ENCODE assay signal across 1 cellular context in the genomic region with DNA sequence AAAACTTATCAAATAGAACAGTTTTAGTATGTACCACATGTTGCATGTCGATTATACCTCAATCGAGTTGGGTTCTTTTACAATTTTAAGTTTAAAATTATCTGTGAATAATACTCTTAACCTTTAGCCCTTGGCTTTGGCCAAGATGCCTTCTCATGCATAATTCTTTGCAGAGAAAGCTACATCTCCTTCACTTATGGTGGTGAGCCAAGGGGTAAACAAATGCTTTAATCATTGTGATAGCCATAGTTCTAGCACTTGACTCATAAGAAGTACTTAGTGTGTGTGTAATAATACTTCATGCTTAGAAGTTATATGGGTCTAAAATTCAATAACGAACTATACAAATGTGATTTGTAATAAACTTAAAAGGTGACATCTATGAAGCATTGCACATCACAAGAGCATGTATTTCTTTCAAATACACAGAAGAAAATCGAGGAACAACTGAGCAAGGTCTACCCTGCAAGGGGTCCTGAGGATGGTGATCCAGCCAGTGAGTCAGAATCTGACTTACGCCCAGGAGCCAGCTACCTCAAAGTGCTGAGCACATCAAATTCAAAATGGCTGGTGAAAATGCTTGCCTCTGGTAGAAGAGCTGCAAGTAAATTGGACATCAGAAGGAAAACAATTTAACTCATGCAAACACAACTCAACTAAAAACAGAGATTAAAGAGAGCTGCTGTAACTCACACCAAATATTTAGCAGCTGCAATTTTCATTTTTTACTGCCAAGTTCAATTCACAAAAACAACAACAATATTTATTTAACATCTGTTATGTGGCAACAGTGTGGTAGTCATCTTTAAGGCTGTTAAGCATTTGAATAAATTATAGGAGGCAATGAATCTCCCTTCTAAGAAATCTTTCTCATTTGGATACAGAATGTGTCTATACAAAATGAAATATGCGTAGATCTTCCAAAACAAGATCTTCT.
TF ChIP-seq lines count a peak whose summit lies in the region.

No MANE protein-coding gene starts in this region.

TF ChIP-seq in K562, 482 proteins besides CTCF, POLR2A, EP300 and RAD21:
- TF ChIP-seq ZNF316 (IDR thresholded peaks at IDR 0.05): 0 out of 2 replicates have a peak, but pooled peaks have one; percentile 20
- no peak for TF ChIP-seq SAP30 (IDR thresholded peaks at IDR 0.05; ENCODE audit: borderline replicate concordance, insufficient read depth, low read depth, low read length, poor library complexity, severe bottlenecking)
TF ChIP-seq in K562: peak in this region for 1.
